Comparison of ENCODE assay signal across 8 cellular contexts in genomic region chr12:132162508-132163031, GRCh38. TPM values are rescaled to one million over a fixed set of nuclear protein-coding genes. Genes with fewer than 3 reads are reported as not detected.
DNase-seq lines count a peak whose midpoint lies in the region; ATAC-seq and TF ChIP-seq lines count a peak whose summit lies in the region.

No MANE protein-coding gene starts in this region.

- POLR2A ChIA-PET in A673 (lab: Charles Lee; ENCODE audit: low non-redundant PET), result no interaction called here

- intact Hi-C loops in A673 (cut with micrococcal nuclease; ENCODE audit: unreplicated experiment), result no loop called here

- H3K27me3 ChIP-seq in A673 (replicated peaks; ENCODE audit: insufficient read depth, low read depth, low read length, poor library complexity), result no peaks in the 10 kb centered on the region

- CTCF ChIA-PET in A673 (lab: Charles Lee), result interaction anchor here (1.5 kb wide), 1 partner anchor 9 kb away, joined by 4 read pairs; no protein-coding TSS in a partner anchor

- DNase-seq in A673 (ENCODE audit: low spot score) (no peak), H4 (ENCODE audit: low spot score) (peak; percentile 91), hypothalamus (lab: John Stamatoyannopoulos, UW) (peak in 27 of 51 donors; percentile 9 to 47 (median 24)), COLO668 (lab: John Stamatoyannopoulos, UW; ENCODE audit: unreplicated experiment) (no peak), KG1 (lab: John Stamatoyannopoulos, UW) (no peak)

- H3K27ac ChIP-seq in A673 (ENCODE audit: low read depth, low read length, poor library complexity, severe bottlenecking), result no peak overlapping the region
- H3K27ac ChIP-seq in VCaP, result no peak overlapping the region

- no peak for ATAC-seq in HG03135 (IDR thresholded peaks at IDR 0.05; ENCODE audit: unreplicated experiment)
- no peak for ATAC-seq in GM19452 (IDR thresholded peaks at IDR 0.05; ENCODE audit: unreplicated experiment)

- peak overlapping the region; percentile 13 for H3K4me3 ChIP-seq in A673 (ENCODE audit: low read depth, low read length, poor library complexity, severe bottlenecking)

- H3K4me1 ChIP-seq in A673 (ENCODE audit: insufficient read depth, low read length, poor library complexity, severe bottlenecking), result peaks cover 7% of the 10 kb centered on the region

- no peaks in the 10 kb centered on the region for H3K9me3 ChIP-seq in A673 (ENCODE audit: low read depth, low read length, poor library complexity, severe bottlenecking)

- no TSS peak for BruUV-seq in A673 (replicated peaks; lab: Mats Ljungman, UMichigan)

- TF ChIP-seq CTCF in A673 (conservative IDR thresholded peaks at IDR 0.05; ENCODE audit: low read depth, low read length), result no peak
- peak; percentile 24; the same call in 1 of the 2 replicates for TF ChIP-seq CTCF in VCaP (conservative IDR thresholded peaks at IDR 0.05)

- H3K36me3 ChIP-seq in A673 (ENCODE audit: insufficient read depth, low read length, poor library complexity, severe bottlenecking), result no peaks in the 10 kb centered on the region

RNA-seq across cellular contexts. Expression of gene NOC4L, which starts 18.3 kb away (rescaled TPM):
- total RNA-seq in A673 (2021), result 43.0 and 46.9 TPM in 2 replicates
- 10.5 and 13.4 TPM in 2 replicates for total RNA-seq in H4 (2014; rRNA removed; shearing (Covaris generic))

RNA-seq across cellular contexts. Expression of gene DDX51, which starts 18.5 kb away (rescaled TPM):
- 35.4 and 38.9 TPM in 2 replicates for total RNA-seq in A673 (2021)
- 3.9 and 4.2 TPM in 2 replicates for total RNA-seq in H4 (2014; rRNA removed; shearing (Covaris generic))

Comparison
In these comparisons a context has a peak if more than half of its experiments do, and no peak if none do; other contexts are left out.
1. DNase-seq: peak in H4 (single experiment) and hypothalamus (27 of 51); none in A673 (single experiment), COLO668 (single experiment) and KG1 (single experiment).